8 cellular contexts compared by ENCODE assay signal in the genomic region with DNA sequence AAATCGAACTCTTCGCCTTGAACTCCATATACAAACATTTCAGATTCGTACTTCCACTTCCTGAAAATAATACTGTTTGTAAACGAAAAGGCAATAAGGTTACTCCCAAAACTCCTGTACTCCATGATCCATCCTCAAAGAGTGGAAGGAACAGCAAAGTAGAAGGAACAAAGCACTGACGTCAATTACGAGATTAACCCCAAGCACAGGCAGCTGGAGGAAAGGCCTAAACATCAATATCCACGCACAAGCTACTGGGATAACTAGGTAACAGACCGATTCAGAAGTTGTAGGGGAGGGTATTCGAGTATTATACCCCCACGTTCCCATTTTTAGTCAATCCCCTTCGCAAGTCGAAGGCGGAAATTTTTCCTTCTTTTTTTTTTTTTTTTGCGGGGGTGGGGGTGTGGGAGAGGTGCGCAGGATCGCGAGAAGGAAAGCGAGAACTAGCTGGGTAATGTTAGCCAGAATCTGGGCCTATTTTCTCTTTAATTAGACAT. TPM values are rescaled to one million over a fixed set of nuclear protein-coding genes. Genes with fewer than 3 reads are reported as not detected.
DNase-seq lines count a peak whose midpoint lies in the region; ATAC-seq and TF ChIP-seq lines count a peak whose summit lies in the region.

No MANE protein-coding gene starts in this region.

- ATAC-seq in HG02571 (IDR thresholded peaks at IDR 0.05; ENCODE audit: unreplicated experiment) = no peak
- ATAC-seq in GM18502 (IDR thresholded peaks at IDR 0.05; ENCODE audit: poor library complexity, unreplicated experiment) = no peak

- H4K20me1 ChIP-seq in OCI-LY7 (ENCODE audit: insufficient read depth, low read length) = peaks cover 13% of the 10 kb centered on the region

- peaks cover 51% of the 10 kb centered on the region for H3K36me3 Mint-ChIP-seq in brain

- peaks cover 56% of the 10 kb centered on the region for H3K79me2 ChIP-seq in OCI-LY7 (ENCODE audit: insufficient read depth, low read depth, low read length)

- intact Hi-C loops in OCI-LY7 (cut with micrococcal nuclease; ENCODE audit: unreplicated experiment) (loop anchor here (2.0 kb wide), 3 partner anchors 88 to 142 kb away; a partner anchor contains a TSS), sigmoid colon (cut with DNase I) (loop anchor here (2.0 kb wide), 1 partner anchor 96 kb away; a partner anchor contains a TSS)

- no peaks in the 10 kb centered on the region for H3K9me2 ChIP-seq in OCI-LY7 (ENCODE audit: insufficient read depth, low read length)

- POLR2A ChIA-PET in OCI-LY7 (lab: Charles Lee) = interaction anchor here (0.5 to 3.3 kb wide), 16 partner anchors 11 to 1556 kb away, joined by 3 to 14 read pairs (median 3); a partner anchor contains a TSS

- H3K27ac ChIP-seq in OCI-LY7 (ENCODE audit: low read depth, low read length, poor library complexity, severe bottlenecking) (peak overlapping the region; percentile 68), iPS-18a (ENCODE audit: low read length) (peak overlapping the region; percentile 95), sigmoid colon (peak overlapping the region; percentile 95 to 100 (median 100))

- CTCF ChIA-PET in OCI-LY7 (lab: Charles Lee; ENCODE audit: unreplicated experiment) = interaction anchor here (1.3 kb wide), 1 partner anchor 142 kb away, joined by 3 read pairs; no protein-coding TSS in a partner anchor

- H3K4me1 ChIP-seq in OCI-LY7 (ENCODE audit: insufficient read depth, low read length, poor library complexity, severe bottlenecking) (peaks cover 21% of the 10 kb centered on the region), iPS-18a (ENCODE audit: control insufficient read depth, low read depth, low read length) (peaks cover 8% of the 10 kb centered on the region), sigmoid colon (peaks cover 0 to 41% (median 27%) of the 10 kb centered on the region in 4 donors)

- H3K4me2 ChIP-seq in OCI-LY7 (ENCODE audit: low read length) = peak overlapping the region; percentile 76

- H3K27ac Mint-ChIP-seq in brain = peak overlapping the region; percentile 98 to 100 (median 100)

- H3K36me3 ChIP-seq in OCI-LY7 (ENCODE audit: insufficient read depth, low read length) (peaks cover 34% of the 10 kb centered on the region), iPS-18a (ENCODE audit: control insufficient read depth, low read depth, low read length) (no peaks in the 10 kb centered on the region), sigmoid colon (no peaks in the 10 kb centered on the region)

- TF ChIP-seq CTCF in OCI-LY7 (conservative IDR thresholded peaks at IDR 0.05; ENCODE audit: low read length) = no peak
- TF ChIP-seq CTCF in brain (conservative IDR thresholded peaks at IDR 0.05) = no peak
- no peak for TF ChIP-seq CTCF in sigmoid colon (IDR thresholded peaks at IDR 0.05)

- H3K27me3 ChIP-seq in iPS-18a (ENCODE audit: control insufficient read depth, insufficient read depth, low read length) (no peaks in the 10 kb centered on the region), sigmoid colon (no peaks in the 10 kb centered on the region)

- TF ChIP-seq EP300 in sigmoid colon (IDR thresholded peaks at IDR 0.05) = peak in 1 of 4 donors; percentile 69

- 0 to 1% methylated on average over 18 of the region's 18 CpGs for WGBS in sigmoid colon, 2 donors

- peaks cover 9% of the 10 kb centered on the region for H3K27me3 Mint-ChIP-seq in brain

- H3K4me1 Mint-ChIP-seq in brain = peaks cover 55% of the 10 kb centered on the region

- peak overlapping the region; percentile 96 to 100 (median 99) for H3K4me3 Mint-ChIP-seq in brain

- peak; percentile 75 for DNase-seq in Caki2 (ENCODE audit: low read depth)
- DNase-seq in HT1080 (ENCODE audit: low read depth) = peak; percentile 59
- DNase-seq in OCI-LY7 (ENCODE audit: low spot score) = peak; percentile 56
- DNase-seq in sigmoid colon = no peak

- peak overlapping the region; percentile 90; the same call in 1 of the 2 replicates for H2AFZ ChIP-seq in OCI-LY7 (ENCODE audit: low read length)

- no peak for TF ChIP-seq POLR2A in sigmoid colon (IDR thresholded peaks at IDR 0.05)

- in situ Hi-C loops in Caki2 (cut with HindIII; ENCODE audit: low pct_unique_long_range_greater_than_20kb, low sequenced_read_pairs) = no loop called here

- peaks cover 0 to 3% (median 0%) of the 10 kb centered on the region in 5 experiments for H3K9me3 Mint-ChIP-seq in brain

- H3K4me3 ChIP-seq in OCI-LY7 (ENCODE audit: low read depth, low read length, poor library complexity, severe bottlenecking) (peak overlapping the region; percentile 80), iPS-18a (ENCODE audit: low read length) (peak overlapping the region; percentile 95), sigmoid colon (peak overlapping the region; percentile 82 to 100 (median 100))

- TSS peak; percentile 73 for BruUV-seq in OCI-LY7 (replicated peaks; lab: Mats Ljungman, UMichigan)

- H3K9me3 ChIP-seq in OCI-LY7 (ENCODE audit: low read length) = no peaks in the 10 kb centered on the region; the same call in 1 of the 2 replicates
- no peaks in the 10 kb centered on the region for H3K9me3 ChIP-seq in iPS-18a (ENCODE audit: control insufficient read depth, low read depth, low read length)
- H3K9me3 ChIP-seq in sigmoid colon = no peaks in the 10 kb centered on the region

- peak overlapping the region; percentile 98 for H3K9ac ChIP-seq in iPS-18a (ENCODE audit: low read length)

RNA-seq across cellular contexts. Expression of a gene that starts 1.0 kb away (rescaled TPM):
- total RNA-seq in Caki2 (2014; rRNA removed; shearing (Covaris generic); ENCODE audit: low replicate concordance) = 11.5 and 12.7 TPM in 2 replicates
- 20.0 and 26.7 TPM in 2 replicates for total RNA-seq in HT1080 (2014; rRNA removed; shearing (Covaris generic))
- polyA plus RNA-seq in HT1080 (2015; cell fraction: cytosol; rRNA removed) = 18.0 and 27.2 TPM in 2 replicates
- 36.8 and 39.8 TPM in 2 replicates for polyA plus RNA-seq in HT1080 (2015; cell fraction: nucleus; rRNA removed)
- 19.6 and 21.6 TPM in 2 replicates for total RNA-seq in OCI-LY7 (2014; rRNA removed; shearing (Covaris generic))
- 42.4 and 45.7 TPM in 2 replicates for total RNA-seq in OCI-LY7 (2022)
- polyA plus RNA-seq in brain (ENCODE audit: insufficient read depth, low read depth, low replicate concordance) = 20.4 TPM
- total RNA-seq in sigmoid colon = 10 to 100 TPM; 52.4 to 74.0 (median 66.7) TPM
- polyA plus RNA-seq in sigmoid colon = 10 to 100 TPM in 2 of 3 donors, 1 to 10 TPM in 1; 9.0 to 18.7 (median 15.5) TPM
